Comparison of ENCODE assay signal across 8 cellular contexts in the genomic region with DNA sequence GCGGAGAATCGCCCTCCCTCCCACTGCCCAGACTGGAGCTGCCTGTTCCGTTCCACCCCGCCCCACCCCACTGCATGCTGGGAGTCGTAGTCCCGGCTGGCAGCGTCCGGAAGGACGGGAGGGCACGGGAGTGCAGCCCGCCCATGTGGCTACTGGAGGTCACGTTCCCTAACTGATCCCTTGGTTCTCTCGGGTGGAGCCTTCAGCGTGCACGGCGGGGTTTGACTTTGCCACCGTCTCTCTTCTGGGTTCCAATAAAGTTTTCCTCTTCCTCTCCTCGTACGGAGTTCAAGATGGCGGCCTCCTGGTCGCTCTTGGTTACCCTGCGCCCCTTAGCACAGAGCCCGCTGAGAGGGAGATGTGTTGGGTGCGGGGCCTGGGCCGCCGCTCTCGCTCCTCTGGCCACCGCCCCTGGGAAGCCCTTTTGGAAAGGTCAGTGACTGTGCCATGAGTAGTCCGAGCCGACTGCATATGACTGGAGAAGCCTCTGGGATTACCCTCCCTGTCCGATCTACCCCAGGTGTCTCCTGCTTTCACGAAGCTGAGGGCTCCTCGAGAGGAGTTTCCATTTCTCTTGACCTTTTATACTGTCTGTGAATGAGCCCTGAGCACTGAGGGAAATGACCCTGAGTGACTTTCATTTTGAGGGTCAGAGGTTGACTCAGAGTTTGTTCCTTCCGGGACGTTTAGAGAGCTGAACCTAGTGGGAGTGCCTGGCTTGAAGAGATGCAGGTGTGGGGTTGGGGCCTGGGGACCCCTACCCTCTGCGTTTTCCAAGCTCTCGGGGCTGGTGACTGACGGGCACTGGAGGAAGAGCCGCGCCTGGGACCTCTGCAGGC. TPM values are rescaled to one million over a fixed set of nuclear protein-coding genes. Genes with fewer than 3 reads are reported as not detected.
DNase-seq lines count a peak whose midpoint lies in the region; ATAC-seq, FAIRE-seq and TF ChIP-seq lines count a peak whose summit lies in the region.

A gene (plus strand): TSS at position 268 of the 839 bp plus-strand sequence. CDS start 26 bp downstream, at position 294.

- H3K9ac ChIP-seq in kidney (ENCODE audit: low read length in 2 of 2): peak within 1 kb of the TSS; percentile 89 to 93

- intact Hi-C loops in kidney (cut with DNase I): no loop called here

- H3K36me3 ChIP-seq in kidney (ENCODE audit: control insufficient read depth in 1 of 2, insufficient read depth in 2 of 2, low read length in 2 of 2): no peaks in the 10 kb centered on the region

- H3K4me1 ChIP-seq in kidney (ENCODE audit: control insufficient read depth in 1 of 2, insufficient read depth in 1 of 2, low read depth in 1 of 2, low read length in 2 of 2): no peaks in the 10 kb centered on the region

- peak within 1 kb of the TSS; percentile 96 for H3K27ac ChIP-seq in kidney (ENCODE audit: low read depth in 2 of 2, low read length in 2 of 2)

- H3K9me3 ChIP-seq in kidney (ENCODE audit: control insufficient read depth in 1 of 2, low read length in 2 of 2): no peaks in the 10 kb centered on the region

- ATAC-seq in GM18907 (IDR thresholded peaks at IDR 0.05; ENCODE audit: unreplicated experiment) (peak; percentile 93), HG03139 (IDR thresholded peaks at IDR 0.05; ENCODE audit: unreplicated experiment) (peak; percentile 81)

- TF ChIP-seq CTCF in AG09309 (IDR thresholded peaks at IDR 0.05; ENCODE audit: control insufficient read depth, insufficient read depth, low read depth, low read length, missing control alignments) (no peak), kidney (IDR thresholded peaks at IDR 0.05; ENCODE audit: borderline replicate concordance, extremely low read depth, insufficient read depth) (no peak)

- no peak for FAIRE-seq in kidney (lab: Jason Lieb, UNC)

- DNase-seq in AG09309 (ENCODE audit: low read depth): peak; percentile 42
- peak; percentile 66 to 71 for DNase-seq in NCI-H446 (lab: John Stamatoyannopoulos, UW)
- DNase-seq in activated CD4-positive, CD25-positive, alpha-beta regulatory T cell treated with anti-CD3 and anti-CD28 coated beads, Interleukin-2, amount 50 U/mL, for 72 hours: peak; percentile 89
- DNase-seq in cerebellar nuclear complex (lab: John Stamatoyannopoulos, UW): peak; percentile 15 to 37
- peak; percentile 97 for DNase-seq in kidney
- DNase-seq in stimulated activated CD4-positive, alpha-beta T cell treated with anti-CD3 and anti-CD28 coated beads, Interleukin-15, amount 100 ng/mL, for 1 hour (ENCODE audit: low read depth in 1 of 2, low spot score in 1 of 2): peak; percentile 72 to 78

- H3K4me3 ChIP-seq in AG09309 (ENCODE audit: control insufficient read depth, low read depth, low read length): peak within 1 kb of the TSS; percentile 79
- peak within 1 kb of the TSS; percentile 91 to 97 for H3K4me3 ChIP-seq in kidney (ENCODE audit: low read length in 2 of 2)

RNA-seq across cellular contexts. Expression of the gene that starts here (rescaled TPM):
- 7.0 TPM for total RNA-seq in kidney
- polyA plus RNA-seq in kidney (ENCODE audit: insufficient read depth, low read depth, low replicate concordance): 6.8 TPM

Comparison
In these comparisons a context has a peak if more than half of its experiments do, and no peak if none do; other contexts are left out.
1. Peak in every context shown above with its lines: DNase-seq, ATAC-seq, H3K4me3 ChIP-seq and H3K27ac ChIP-seq.
2. DNase-seq: peak in every context shown above with its lines; median percentile 97 in kidney; 89 in activated CD4-positive, CD25-positive, alpha-beta regulatory T cell treated with anti-CD3 and anti-CD28 coated beads, Interleukin-2, amount 50 U/mL, for 72 hours; 75 in stimulated activated CD4-positive, alpha-beta T cell treated with anti-CD3 and anti-CD28 coated beads, Interleukin-15, amount 100 ng/mL, for 1 hour; 68 in NCI-H446; 42 in AG09309; 26 in cerebellar nuclear complex.